1 cellular context compared by ENCODE assay signal in genomic region chr15:45166792-45167630, GRCh38.
TF ChIP-seq lines count a peak whose summit lies in the region.

No MANE protein-coding gene starts in this region.

TF ChIP-seq in GM12878, 131 proteins besides CTCF, POLR2A, EP300 and RAD21 (continued from another document):
- 0 out of 2 replicates have a peak, but pooled peaks have one; percentile 11 for TF ChIP-seq PRDM15 (CRISPR knock-in tag; IDR thresholded peaks at IDR 0.05)
- peak; percentile 88 for TF ChIP-seq ZNF687 (IDR thresholded peaks at IDR 0.05)
- peak; percentile 63 for TF ChIP-seq HDAC6 (IDR thresholded peaks at IDR 0.05; ENCODE audit: unreplicated experiment)
- TF ChIP-seq CUX1 (IDR thresholded peaks at IDR 0.05; ENCODE audit: insufficient replicate concordance, low read depth, low read length) = no peak
- peak; percentile 94 for TF ChIP-seq GATAD2B (conservative IDR thresholded peaks at IDR 0.05; ENCODE audit: low read depth)
- TF ChIP-seq STAT1 (conservative IDR thresholded peaks at IDR 0.05) = no peak
- TF ChIP-seq CREB1 (IDR thresholded peaks at IDR 0.05; ENCODE audit: low read depth) = peak; percentile 44; the same call in 1 of the 2 replicates
- no peak for TF ChIP-seq SIN3A (IDR thresholded peaks at IDR 0.05; ENCODE audit: low read depth, low read length)
- TF ChIP-seq EED (IDR thresholded peaks at IDR 0.05; ENCODE audit: low read depth) = no peak
- peak; percentile 82 for TF ChIP-seq SMARCA5 (IDR thresholded peaks at IDR 0.05)
- TF ChIP-seq ZBTB4 (CRISPR knock-in tag; IDR thresholded peaks at IDR 0.05) = peak; percentile 77; the same call in 1 of the 2 replicates
- peak; percentile 23 for TF ChIP-seq SP1 (IDR thresholded peaks at IDR 0.05; ENCODE audit: low read depth, low read length)
- 0 out of 2 replicates have a peak, but pooled peaks have one; percentile 37 for TF ChIP-seq WRNIP1 (IDR thresholded peaks at IDR 0.05; ENCODE audit: borderline replicate concordance, low read depth, low read length)
- TF ChIP-seq EZH2 (IDR thresholded peaks at IDR 0.05; ENCODE audit: borderline replicate concordance, control insufficient read depth, low read depth, low read length) = no peak
- TF ChIP-seq PML (IDR thresholded peaks at IDR 0.05; ENCODE audit: low read length) = no peak
- TF ChIP-seq IKZF1 (conservative IDR thresholded peaks at IDR 0.05) = peak; percentile 83
- TF ChIP-seq RB1 (IDR thresholded peaks at IDR 0.05; ENCODE audit: borderline replicate concordance) = peak; percentile 84; the same call in 1 of the 2 replicates
